Comparison of ENCODE assay signal across 23 cellular contexts in genomic region chr18:35508030-35508429, GRCh38.
"Had no signal": no experiment of that assay in that cellular context is flagged by ENCODE, and none has a peak within 500 bp of the region (broad histone marks: within the 10 kb centered on the region; RNA-seq: fewer than 3 reads in every experiment).

No MANE protein-coding gene starts in this region.

- H3K27me3 ChIP-seq: body of pancreas, cardiac muscle cell, esophagus muscularis mucosa, heart left ventricle, spleen, upper lobe of right lung had no signal

- H3K27ac ChIP-seq: body of pancreas, cardiac muscle cell, esophagus muscularis mucosa, heart left ventricle, prostate gland, spleen, upper lobe of right lung had no signal

- H3K27me3 Mint-ChIP-seq: activated naive CD8-positive, alpha-beta T cell treated with anti-CD3 and anti-CD28 coated beads, Interleukin-2, amount 50 U/mL, for 24 hours; naive B cell had no signal

- H3K4me1 ChIP-seq: prostate gland had no signal

- DNase-seq: activated CD4-positive, alpha-beta memory T cell treated with anti-CD3 and anti-CD28 coated beads for 36 hours; activated CD4-positive, alpha-beta T cell treated with anti-CD3 and anti-CD28 coated beads for 36 hours; activated effector memory CD4-positive, alpha-beta T cell treated with anti-CD3 and anti-CD28 coated beads, Interleukin-2, amount 50 U/mL, for 16 hours; activated naive CD4-positive, alpha-beta T cell treated with anti-CD3 and anti-CD28 coated beads, Interleukin-2, amount 50 U/mL, for 16 hours; activated naive CD8-positive, alpha-beta T cell treated with anti-CD3 and anti-CD28 coated beads, Interleukin-2, amount 50 U/mL, for 24 hours; anterior cingulate cortex; body of pancreas; effector CD4-positive, alpha-beta T cell; heart left ventricle; islet precursor cell; left cardiac atrium; naive B cell; spleen; stimulated activated CD4-positive, alpha-beta T cell treated with anti-CD3 and anti-CD28 coated beads, Interleukin-4, amount 100 ng/mL, for 24 hours; stimulated activated naive CD8-positive, alpha-beta T cell treated with anti-CD3 and anti-CD28 coated beads, Interleukin-15, Interleukin-2, amounts not matched to agents 100 U/mL and 50 U/mL, for 24 hours; T-helper 9 cell; upper lobe of right lung had no signal

- H3K9me3 Mint-ChIP-seq: activated CD4-positive, alpha-beta memory T cell treated with anti-CD3 and anti-CD28 coated beads for 36 hours; activated naive CD8-positive, alpha-beta T cell treated with anti-CD3 and anti-CD28 coated beads, Interleukin-2, amount 50 U/mL, for 24 hours; naive B cell; WTC11 had no signal

- H3K36me3 ChIP-seq: cardiac muscle cell, esophagus muscularis mucosa, heart left ventricle, prostate gland, spleen, upper lobe of right lung had no signal

- H3K4me3 ChIP-seq: body of pancreas, cardiac muscle cell, esophagus muscularis mucosa, heart left ventricle, prostate gland, spleen, upper lobe of right lung had no signal

- H3K36me3 Mint-ChIP-seq: activated CD4-positive, alpha-beta memory T cell treated with anti-CD3 and anti-CD28 coated beads for 36 hours; memory B cell; WTC11 had no signal

- H3K27ac Mint-ChIP-seq: activated CD4-positive, alpha-beta memory T cell treated with anti-CD3 and anti-CD28 coated beads for 36 hours; activated CD4-positive, alpha-beta T cell treated with anti-CD3 and anti-CD28 coated beads for 36 hours; activated naive CD8-positive, alpha-beta T cell treated with anti-CD3 and anti-CD28 coated beads, Interleukin-2, amount 50 U/mL, for 24 hours; memory B cell; naive B cell; WTC11 had no signal

- H3K4me3 Mint-ChIP-seq: activated CD4-positive, alpha-beta memory T cell treated with anti-CD3 and anti-CD28 coated beads for 36 hours; activated CD4-positive, alpha-beta T cell treated with anti-CD3 and anti-CD28 coated beads for 36 hours; activated naive CD8-positive, alpha-beta T cell treated with anti-CD3 and anti-CD28 coated beads, Interleukin-2, amount 50 U/mL, for 24 hours; memory B cell; naive B cell; WTC11 had no signal

- H3K9me3 ChIP-seq: body of pancreas, esophagus muscularis mucosa, heart left ventricle, prostate gland, spleen, upper lobe of right lung had no signal

- ATAC-seq: activated CD4-positive, alpha-beta T cell treated with anti-CD3 and anti-CD28 coated beads for 36 hours; activated naive CD8-positive, alpha-beta T cell treated with anti-CD3 and anti-CD28 coated beads, Interleukin-2, amount 50 U/mL, for 24 hours; body of pancreas; heart left ventricle; left cardiac atrium; SK-N-SH treated with all-trans-retinoic acid at 6 μM for 48 hours; stimulated activated naive CD8-positive, alpha-beta T cell treated with anti-CD3 and anti-CD28 coated beads, Interleukin-15, Interleukin-2, amounts not matched to agents 100 U/mL and 50 U/mL, for 24 hours had no signal

- H3K4me1 Mint-ChIP-seq: activated CD4-positive, alpha-beta T cell treated with anti-CD3 and anti-CD28 coated beads for 36 hours; WTC11 had no signal
